ENCODE assay signal across 1 cellular context in genomic region chr19:18659281-18660050, GRCh38.
TF ChIP-seq lines count a peak whose summit lies in the region.

No MANE protein-coding gene starts in this region.

TF ChIP-seq in GM23338, 12 proteins besides CTCF, POLR2A, EP300 and RAD21 (continued from another document):
- no peak for TF ChIP-seq REST (IDR thresholded peaks at IDR 0.05; ENCODE audit: unreplicated experiment)
